In genomic region chr17:81713556-81714411, GRCh38 we compare ENCODE assay signal across 1 cellular context.
A peak's percentile ranks its signal among the peaks of the same experiment; 100 is the strongest.
TF ChIP-seq lines count a peak whose summit lies in the region.

No MANE protein-coding gene starts in this region.

TF ChIP-seq in HepG2, 621 proteins besides CTCF, POLR2A, EP300 and RAD21 (continued from another document and continues in another):
- peak; percentile 12; the same call in 1 of the 2 replicates for TF ChIP-seq AHDC1 (CRISPR knock-in tag; IDR thresholded peaks at IDR 0.05; ENCODE audit: borderline replicate concordance)
- peak; percentile 68 for TF ChIP-seq ZHX1 (CRISPR knock-in tag; IDR thresholded peaks at IDR 0.05; ENCODE audit: low read depth)
- TF ChIP-seq RBM39 (IDR thresholded peaks at IDR 0.05; ENCODE audit: low read depth, low read length, poor library complexity, severe bottlenecking): no peak
- peak; percentile 28; the same call in 1 of the 2 replicates for TF ChIP-seq HCFC1 (IDR thresholded peaks at IDR 0.05; ENCODE audit: low read depth, low read length)
- peak; percentile 58 for TF ChIP-seq HNF4G (IDR thresholded peaks at IDR 0.05; ENCODE audit: borderline replicate concordance, low read depth, low read length)
- peak; percentile 57; the same call in 1 of the 2 replicates for TF ChIP-seq HNF4G (CRISPR knock-in tag; IDR thresholded peaks at IDR 0.05; ENCODE audit: borderline replicate concordance, low read depth)
- no peak for TF ChIP-seq NFRKB (IDR thresholded peaks at IDR 0.05)
- TF ChIP-seq CBX2 (IDR thresholded peaks at IDR 0.05; ENCODE audit: low read depth, low read length): no peak
- peak; percentile 73; the same call in 1 of the 2 replicates for TF ChIP-seq CBX2 (CRISPR knock-in tag; IDR thresholded peaks at IDR 0.05; ENCODE audit: low read depth)
- no peak for TF ChIP-seq MTF1 (CRISPR knock-in tag; IDR thresholded peaks at IDR 0.05)
- TF ChIP-seq SAP130 (CRISPR knock-in tag; IDR thresholded peaks at IDR 0.05; ENCODE audit: low read depth): peak; percentile 97
- no peak for TF ChIP-seq ARID2 (CRISPR knock-in tag; IDR thresholded peaks at IDR 0.05; ENCODE audit: borderline replicate concordance)
- no peak for TF ChIP-seq ISX (CRISPR knock-in tag; conservative IDR thresholded peaks at IDR 0.05)
- no peak for TF ChIP-seq ZNF550 (CRISPR knock-in tag; IDR thresholded peaks at IDR 0.05; ENCODE audit: borderline replicate concordance)
- peak; percentile 85; the same call in 1 of the 2 replicates for TF ChIP-seq KLF6 (CRISPR knock-in tag; IDR thresholded peaks at IDR 0.05)
- TF ChIP-seq ZBTB21 (CRISPR knock-in tag; IDR thresholded peaks at IDR 0.05): no peak
- no peak for TF ChIP-seq ISL2 (CRISPR knock-in tag; IDR thresholded peaks at IDR 0.05)
- TF ChIP-seq PLSCR1 (CRISPR knock-in tag; IDR thresholded peaks at IDR 0.05; ENCODE audit: borderline replicate concordance): no peak
- TF ChIP-seq MXD1 (CRISPR knock-in tag; IDR thresholded peaks at IDR 0.05): peak; percentile 78
- TF ChIP-seq SOX13 (IDR thresholded peaks at IDR 0.05): peak; percentile 72; the same call in 1 of the 2 replicates
- peak in 1 of 2 experiments; percentile 89; a peak in 2 of 4 replicates for TF ChIP-seq SOX13 (CRISPR knock-in tag; conservative IDR thresholded peaks at IDR 0.05 in 1 of 2, IDR thresholded peaks at IDR 0.05 in 1 of 2)
- TF ChIP-seq MAF1 (CRISPR knock-in tag; IDR thresholded peaks at IDR 0.05; ENCODE audit: borderline replicate concordance): peak; percentile 81; the same call in 1 of the 2 replicates
- no peak; the same call in 1 of the 2 replicates for TF ChIP-seq SALL1 (CRISPR knock-in tag; IDR thresholded peaks at IDR 0.05)
- no peak for TF ChIP-seq ZNF674 (CRISPR knock-in tag; IDR thresholded peaks at IDR 0.05; ENCODE audit: low read depth)
- TF ChIP-seq ZBTB26 (CRISPR knock-in tag; IDR thresholded peaks at IDR 0.05; ENCODE audit: borderline replicate concordance): peak; percentile 65
- TF ChIP-seq MBNL3 (CRISPR knock-in tag; conservative IDR thresholded peaks at IDR 0.05): no peak
- peak; percentile 70; the same call in 1 of the 2 replicates for TF ChIP-seq THAP8 (CRISPR knock-in tag; IDR thresholded peaks at IDR 0.05; ENCODE audit: borderline replicate concordance)
- TF ChIP-seq HOMEZ (CRISPR knock-in tag; IDR thresholded peaks at IDR 0.05; ENCODE audit: low read depth): peak; percentile 25; the same call in 1 of the 2 replicates
- TF ChIP-seq RNF219 (CRISPR knock-in tag; IDR thresholded peaks at IDR 0.05): no peak
- TF ChIP-seq TP53 (CRISPR knock-in tag; conservative IDR thresholded peaks at IDR 0.05): no peak
- TF ChIP-seq FOXC1 (CRISPR knock-in tag; IDR thresholded peaks at IDR 0.05; ENCODE audit: borderline replicate concordance): peak; percentile 60; the same call in 1 of the 2 replicates
- TF ChIP-seq BRCA1 (CRISPR knock-in tag; IDR thresholded peaks at IDR 0.05): peak; percentile 38; the same call in 1 of the 2 replicates
- TF ChIP-seq PHF5A (CRISPR knock-in tag; IDR thresholded peaks at IDR 0.05; ENCODE audit: low read depth, unreplicated experiment): peak; percentile 90
- TF ChIP-seq TFAP4 (IDR thresholded peaks at IDR 0.05; ENCODE audit: borderline replicate concordance, low read depth): peak; percentile 96
- TF ChIP-seq THRA (CRISPR knock-in tag; IDR thresholded peaks at IDR 0.05; ENCODE audit: borderline replicate concordance): no peak; the same call in 1 of the 2 replicates
- peak; percentile 79; the same call in 1 of the 2 replicates for TF ChIP-seq ZFP36L1 (CRISPR knock-in tag; IDR thresholded peaks at IDR 0.05)
- TF ChIP-seq CENPX (CRISPR knock-in tag; IDR thresholded peaks at IDR 0.05): no peak
- TF ChIP-seq CHD4 (IDR thresholded peaks at IDR 0.05; ENCODE audit: borderline replicate concordance, low read length): no peak
- TF ChIP-seq BORCS8-MEF2B (CRISPR knock-in tag; IDR thresholded peaks at IDR 0.05): peak; percentile 96
- TF ChIP-seq ZNF781 (CRISPR knock-in tag; IDR thresholded peaks at IDR 0.05; ENCODE audit: borderline replicate concordance, not compliant biosample characterization): peak; percentile 90
- TF ChIP-seq KDM5B (CRISPR knock-in tag; IDR thresholded peaks at IDR 0.05; ENCODE audit: borderline replicate concordance): peak; percentile 79; the same call in 1 of the 2 replicates
- peak; percentile 48; the same call in 1 of the 2 replicates for TF ChIP-seq ZNF232 (CRISPR knock-in tag; IDR thresholded peaks at IDR 0.05; ENCODE audit: borderline replicate concordance)
